Comparison of ENCODE assay signal across 8 cellular contexts in the genomic region with DNA sequence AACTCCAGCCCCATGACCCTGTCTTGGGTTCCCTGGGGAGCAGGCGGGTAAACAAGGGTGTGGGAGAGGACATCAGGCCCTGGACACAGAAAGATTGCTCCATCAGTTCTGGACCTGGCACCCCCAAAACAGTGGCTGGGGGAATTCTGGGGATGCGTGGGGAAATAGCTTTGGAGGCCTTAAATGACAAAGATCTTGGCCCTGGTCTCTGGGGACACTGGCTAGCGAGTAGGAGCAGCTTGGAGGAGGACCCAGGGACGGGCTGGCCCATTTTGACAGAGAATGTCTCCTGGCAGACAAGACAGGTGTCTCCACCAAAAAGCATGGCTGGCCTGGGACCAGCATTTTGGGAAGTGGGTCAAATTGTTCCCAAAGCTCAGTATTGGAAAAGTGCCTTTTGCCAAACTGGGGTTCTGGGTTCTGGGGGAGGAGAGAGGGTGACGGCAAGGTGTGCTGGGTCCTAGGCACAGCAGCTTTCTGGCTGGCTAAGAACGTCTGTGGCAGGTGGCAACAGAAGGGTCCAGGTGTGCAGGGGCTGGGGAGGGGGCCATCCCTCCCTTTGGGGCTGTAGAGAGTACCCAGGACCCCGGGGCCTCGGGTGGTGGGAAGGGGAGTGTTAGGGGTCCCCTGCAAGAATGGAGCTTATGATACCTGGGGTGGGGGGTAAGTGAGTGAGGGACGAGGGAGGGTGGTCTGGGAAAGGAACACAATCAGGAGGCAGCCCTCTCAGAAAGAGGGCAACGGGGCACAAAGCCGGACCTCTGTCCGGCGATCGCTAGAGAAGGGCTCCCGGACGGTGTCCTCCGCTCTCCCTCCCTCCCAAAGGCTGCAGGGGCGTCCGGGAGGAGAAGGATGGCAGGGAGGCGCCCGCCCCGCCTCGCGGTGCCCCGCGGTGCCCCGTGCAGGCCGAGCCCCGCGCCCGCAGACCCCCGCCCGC. TPM values are rescaled to one million over a fixed set of nuclear protein-coding genes. Genes with fewer than 3 reads are reported as not detected.
DNase-seq lines count a peak whose midpoint lies in the region; ATAC-seq and TF ChIP-seq lines count a peak whose summit lies in the region.

No MANE protein-coding gene starts in this region.

- no peaks in the 10 kb centered on the region for H3K9me3 Mint-ChIP-seq in activated naive CD4-positive, alpha-beta T cell treated with anti-CD3 and anti-CD28 coated beads, Interleukin-2, amount 50 U/mL, for 24 hours
- no peaks in the 10 kb centered on the region for H3K9me3 Mint-ChIP-seq in activated naive CD4-positive, alpha-beta T cell treated with anti-CD3 and anti-CD28 coated beads, Interleukin-2, amount 50 U/mL, for 72 hours

- 33% methylated on average over 11 of the region's 33 CpGs for WGBS in SK-N-SH (ENCODE audit: low lambda C conversion rate)
- WGBS in sigmoid colon, 2 donors = 6 to 10% methylated on average over 33 of the region's 33 CpGs

- peak overlapping the region; percentile 81 for H3K4me3 Mint-ChIP-seq in activated naive CD4-positive, alpha-beta T cell treated with anti-CD3 and anti-CD28 coated beads, Interleukin-2, amount 50 U/mL, for 24 hours

- H4K20me1 ChIP-seq in SK-N-SH (ENCODE audit: insufficient read depth) = no peaks in the 10 kb centered on the region

- peaks cover 4 to 39% of the 10 kb centered on the region in 2 experiments; a peak in 2 of 4 replicates for H3K4me1 ChIP-seq in SK-N-SH (ENCODE audit: control insufficient read depth in 1 of 2, insufficient read depth in 2 of 2, low read depth in 1 of 2, low read length in 1 of 2)
- H3K4me1 ChIP-seq in sigmoid colon = peaks cover 0 to 51% (median 49%) of the 10 kb centered on the region in 4 donors

- no peaks in the 10 kb centered on the region for H3K79me2 ChIP-seq in SK-N-SH (ENCODE audit: insufficient read depth)

- peak overlapping the region in 1 of 2 experiments; percentile 53; a peak in 1 of 4 replicates for H3K27ac ChIP-seq in SK-N-SH (ENCODE audit: low read depth in 2 of 2, low read length in 1 of 2)
- peak overlapping the region; percentile 67 to 83 (median 76) for H3K27ac ChIP-seq in sigmoid colon

- H3K9me3 ChIP-seq in SK-N-SH (no peaks in the 10 kb centered on the region), sigmoid colon (no peaks in the 10 kb centered on the region)

- no peaks in the 10 kb centered on the region for H3K36me3 Mint-ChIP-seq in activated naive CD4-positive, alpha-beta T cell treated with anti-CD3 and anti-CD28 coated beads, Interleukin-2, amount 50 U/mL, for 24 hours
- H3K36me3 Mint-ChIP-seq in activated naive CD4-positive, alpha-beta T cell treated with anti-CD3 and anti-CD28 coated beads, Interleukin-2, amount 50 U/mL, for 72 hours = peaks cover 0 to 26% of the 10 kb centered on the region in 2 donors

- peaks cover 13% of the 10 kb centered on the region; the same call in 1 of the 2 replicates for H3K27me3 ChIP-seq in SK-N-SH (ENCODE audit: insufficient read depth)
- H3K27me3 ChIP-seq in sigmoid colon = no peaks in the 10 kb centered on the region

- no peak for ATAC-seq in activated naive CD4-positive, alpha-beta T cell treated with anti-CD3 and anti-CD28 coated beads, Interleukin-2, amount 50 U/mL, for 72 hours

- H3F3A ChIP-seq in SK-N-SH (replicated peaks; ENCODE audit: insufficient read depth) = no peaks in the 10 kb centered on the region

- TF ChIP-seq CTCF in SK-N-SH (IDR thresholded peaks at IDR 0.05) = no peak
- TF ChIP-seq CTCF in foreskin fibroblast (IDR thresholded peaks at IDR 0.05; ENCODE audit: low read depth, low read length) = no peak
- TF ChIP-seq CTCF in sigmoid colon (IDR thresholded peaks at IDR 0.05) = no peak

- no peaks in the 10 kb centered on the region for H3K36me3 ChIP-seq in SK-N-SH (replicated peaks in 1 of 2; ENCODE audit: control insufficient read depth in 1 of 2, insufficient read depth in 2 of 2, low read length in 1 of 2)
- no peaks in the 10 kb centered on the region for H3K36me3 ChIP-seq in sigmoid colon

- POLR2A ChIA-PET in SK-N-SH (lab: Yijun Ruan, JAX) = interaction anchor here (1.0 kb wide), 1 partner anchor 28 kb away, joined by 3 read pairs; no protein-coding TSS in a partner anchor

- TF ChIP-seq POLR2A in sigmoid colon (IDR thresholded peaks at IDR 0.05) = no peak

- H3K4me2 ChIP-seq in SK-N-SH = peak overlapping the region; percentile 84

- peaks cover 23% of the 10 kb centered on the region for H3K4me1 Mint-ChIP-seq in activated naive CD4-positive, alpha-beta T cell treated with anti-CD3 and anti-CD28 coated beads, Interleukin-2, amount 50 U/mL, for 24 hours

- CTCF ChIA-PET in SK-N-SH (lab: Yijun Ruan, JAX) = interaction anchor here (0.8 to 8.5 kb wide), 7 partner anchors 14 to 725 kb away, joined by 3 to 48 read pairs (median 4); no protein-coding TSS in a partner anchor

- H3K27me3 Mint-ChIP-seq in activated naive CD4-positive, alpha-beta T cell treated with anti-CD3 and anti-CD28 coated beads, Interleukin-2, amount 50 U/mL, for 24 hours = peaks cover 31% of the 10 kb centered on the region

- H3K4me3 ChIP-seq in SK-N-SH (ENCODE audit: low read depth in 2 of 2, low read length in 1 of 2) = peak overlapping the region; percentile 49 to 57; a peak in 3 of 4 replicates
- H3K4me3 ChIP-seq in foreskin fibroblast (ENCODE audit: low read depth in 1 of 2, low read length in 2 of 2) = peak overlapping the region; percentile 11 to 55
- peak overlapping the region; percentile 65 to 87 (median 80) for H3K4me3 ChIP-seq in sigmoid colon

- no peak for DNase-seq in activated naive CD4-positive, alpha-beta T cell treated with anti-CD3 and anti-CD28 coated beads, Interleukin-2, amount 50 U/mL, for 72 hours (ENCODE audit: low spot score in 2 of 2)
- no peak for DNase-seq in SK-N-SH
- DNase-seq in foreskin fibroblast = no peak
- peak; percentile 74 for DNase-seq in sigmoid colon
- DNase-seq in NCI-H1105 (lab: John Stamatoyannopoulos, UW) = no peak
- DNase-seq in A172 (ENCODE audit: low spot score) = no peak
- DNase-seq in NCI-H2196 treated with DMSO at 0.1 percent for 48 hours (lab: John Stamatoyannopoulos, UW; ENCODE audit: unreplicated experiment) = no peak

- no peak overlapping the region for H3K27ac Mint-ChIP-seq in activated naive CD4-positive, alpha-beta T cell treated with anti-CD3 and anti-CD28 coated beads, Interleukin-2, amount 50 U/mL, for 24 hours
- no peak overlapping the region for H3K27ac Mint-ChIP-seq in activated naive CD4-positive, alpha-beta T cell treated with anti-CD3 and anti-CD28 coated beads, Interleukin-2, amount 50 U/mL, for 72 hours

- no peaks in the 10 kb centered on the region for H3K9me2 ChIP-seq in SK-N-SH

- H2AFZ ChIP-seq in SK-N-SH (ENCODE audit: low read depth) = peak overlapping the region; percentile 75; the same call in 1 of the 2 replicates

- TF ChIP-seq EP300 in SK-N-SH (IDR thresholded peaks at IDR 0.05; ENCODE audit: borderline replicate concordance in 1 of 2, low read depth in 1 of 2, low read length in 1 of 2) (no peak), sigmoid colon (IDR thresholded peaks at IDR 0.05) (no peak)

- no peak overlapping the region for H3K9ac ChIP-seq in SK-N-SH

- intact Hi-C loops in sigmoid colon (cut with DNase I) = no loop called here

- no peak for TF ChIP-seq RAD21 in SK-N-SH (IDR thresholded peaks at IDR 0.05; ENCODE audit: low read length)

TF ChIP-seq in SK-N-SH, 30 proteins besides CTCF, POLR2A, EP300 and RAD21:
- TF ChIP-seq, protein P1, sequence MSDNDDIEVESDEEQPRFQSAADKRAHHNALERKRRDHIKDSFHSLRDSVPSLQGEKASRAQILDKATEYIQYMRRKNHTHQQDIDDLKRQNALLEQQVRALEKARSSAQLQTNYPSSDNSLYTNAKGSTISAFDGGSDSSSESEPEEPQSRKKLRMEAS (IDR thresholded peaks at IDR 0.05; ENCODE audit: low read depth) = no peak
- no peak for TF ChIP-seq POLR2AphosphoS5 (IDR thresholded peaks at IDR 0.05; ENCODE audit: low read depth, low read length)
- TF ChIP-seq EZH2phosphoT487 (IDR thresholded peaks at IDR 0.05; ENCODE audit: borderline replicate concordance, low read depth) = no peak
- TF ChIP-seq JUND (IDR thresholded peaks at IDR 0.05) = no peak

RNA-seq across cellular contexts. Expression of a gene that starts 0.6 kb away (rescaled TPM):
- total RNA-seq in activated naive CD4-positive, alpha-beta T cell treated with anti-CD3 and anti-CD28 coated beads, Interleukin-2, amount 50 U/mL, for 72 hours = 1 to 10 TPM; 2.7 to 3.1 TPM
- polyA plus RNA-seq in SK-N-SH (2012; rRNA removed) = 0.08 and 0.13 TPM in 2 replicates
- polyA plus RNA-seq in SK-N-SH (2012; cell fraction: cytosol; rRNA removed) = 0.13 and 0.17 TPM in 2 replicates
- 0.19 and 0.23 TPM in 2 replicates for polyA plus RNA-seq in SK-N-SH (2012; cell fraction: nucleus; rRNA removed)
- total RNA-seq in sigmoid colon = 10 to 100 TPM in 3 of 4 donors, 1 to 10 TPM in 1; 9.0 to 15.3 (median 12.5) TPM
- polyA plus RNA-seq in sigmoid colon = 1 to 10 TPM in 2 of 3 donors, under 1 TPM in 1; 0.92 to 5.0 (median 3.0) TPM
- total RNA-seq in A172 (2014; rRNA removed; shearing (Covaris generic)) = 23.7 and 25.2 TPM in 2 replicates
